ENCODE assay signal across 15 cellular contexts in the genomic region with DNA sequence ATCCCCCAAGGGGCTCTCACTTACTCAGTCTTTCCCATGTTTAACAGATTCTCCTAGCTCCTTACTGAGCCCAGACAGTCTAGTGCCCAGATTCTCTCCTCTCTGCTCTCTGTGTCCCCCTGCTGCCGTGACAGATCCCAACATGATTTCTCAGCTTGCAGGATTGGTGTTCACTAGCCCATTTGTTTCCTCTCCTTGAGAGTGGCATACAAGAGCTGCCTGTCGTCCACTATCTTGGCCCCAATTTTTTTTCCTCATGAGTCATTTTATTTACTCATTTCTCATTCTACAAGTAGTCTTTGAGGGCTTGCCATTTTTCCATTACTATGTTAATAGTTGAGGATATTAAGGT.
DNase-seq lines count a peak whose midpoint lies in the region; ATAC-seq, FAIRE-seq and TF ChIP-seq lines count a peak whose summit lies in the region.
"Had no signal": no experiment of that assay in that cellular context is flagged by ENCODE, and none has a peak within 500 bp of the region (broad histone marks: within the 10 kb centered on the region; RNA-seq: fewer than 3 reads in every experiment).

No MANE protein-coding gene starts in this region.

- no peak overlapping the region for H3K9ac ChIP-seq in K562 (ENCODE audit: insufficient read depth in 1 of 2, low read depth in 2 of 2, low read length in 2 of 2)
- H3K9ac ChIP-seq: BLaER1 treated with 17β-estradiol and CSF1 and Interleukin-3, amounts not matched to agents 10 nM and 100 nM had no signal

- CTCF ChIA-PET in AG04449 (lab: Yijun Ruan, JAX) = interaction anchor here (0.8 to 2.1 kb wide), 9 partner anchors 9 to 204 kb away, joined by 3 to 11 read pairs (median 4); no protein-coding TSS in a partner anchor
- CTCF ChIA-PET in K562 (lab: Yijun Ruan, JAX; ENCODE audit: low intra/inter-chr PET ratio) = no interaction called here

- H3K4me3 ChIP-seq in AG04449 (ENCODE audit: low read depth, low read length) (no peak overlapping the region), K562 (no peak overlapping the region)
- H3K4me3 ChIP-seq: BLaER1 treated with 17β-estradiol and CSF1 and Interleukin-3, amounts not matched to agents 10 nM and 100 nM; MG63; mucosa of descending colon had no signal

- no peaks in the 10 kb centered on the region for H3K27me3 Mint-ChIP-seq in HFFc6 (ENCODE audit: insufficient read depth)

- ATAC-seq in K562 = 0 out of 3 replicates have a peak, but pooled peaks have one; percentile 40
- ATAC-seq: mucosa of descending colon; stimulated activated naive B cell treated with anti-CD40 and anti-IgM and Interleukin-4, amounts not matched to agents 10 μg/mL and 1 μg/mL and 100 μg/mL, for 72 hours had no signal

- intact Hi-C loops in K562 (cut with micrococcal nuclease) = no loop called here

- no peak overlapping the region for H3K27ac ChIP-seq in K562 (ENCODE audit: extremely low read depth, low read depth, low read length)
- H3K27ac ChIP-seq: BLaER1 treated with 17β-estradiol and CSF1 and Interleukin-3, amounts not matched to agents 10 nM and 100 nM had no signal

- H3K4me1 ChIP-seq in K562 (replicated peaks in 1 of 2; ENCODE audit: control insufficient read depth in 2 of 2, insufficient read depth in 2 of 2, low read length in 2 of 2) = no peaks in the 10 kb centered on the region; a peak in 1 of 5 replicates

- H3K36me3 ChIP-seq in K562 (ENCODE audit: control insufficient read depth, insufficient read depth, low read length) = no peaks in the 10 kb centered on the region
- H3K36me3 ChIP-seq: BLaER1 treated with 17β-estradiol and CSF1 and Interleukin-3, amounts not matched to agents 10 nM and 100 nM; MG63 had no signal

- H3K4me1 Mint-ChIP-seq in HFFc6 (ENCODE audit: low read depth) = peaks cover 33% of the 10 kb centered on the region
- H3K4me1 Mint-ChIP-seq: stimulated activated naive B cell treated with anti-CD40 and anti-IgM and Interleukin-4, amounts not matched to agents 10 μg/mL and 1 μg/mL and 100 μg/mL, for 72 hours had no signal

- no peak overlapping the region for H3K4me2 ChIP-seq in K562 (ENCODE audit: insufficient read depth, low read length)

- peaks cover 68% of the 10 kb centered on the region for H3K9me3 Mint-ChIP-seq in HFFc6

- H3K36me3 Mint-ChIP-seq in HFFc6 (ENCODE audit: low read depth) = peaks cover 81% of the 10 kb centered on the region

- in situ Hi-C loops in K562 (cut with MboI) = no loop called here

- TF ChIP-seq EP300 in K562 (IDR thresholded peaks at IDR 0.05; ENCODE audit: low read length) = no peak

- TF ChIP-seq CTCF in AG04449 (IDR thresholded peaks at IDR 0.05; ENCODE audit: insufficient read depth, low read length, missing control alignments) = peak; percentile 44
- TF ChIP-seq CTCF in HFFc6 (IDR thresholded peaks at IDR 0.05) = peak; percentile 60
- 0 out of 6 replicates have a peak, but pooled peaks of 1 of the 3 experiments have one; percentile 15 for TF ChIP-seq CTCF in K562 (IDR thresholded peaks at IDR 0.05 in 2 of 3, conservative IDR thresholded peaks at IDR 0.05 in 1 of 3; ENCODE audit: insufficient read depth in 2 of 3, low read depth in 1 of 3, low read length in 3 of 3)

- no peak for DNase-seq in AG04449 (ENCODE audit: low read depth, low spot score)
- DNase-seq in HFFc6 = peak; percentile 72
- DNase-seq in K562 (ENCODE audit: extremely low read depth in 1 of 4, low spot score in 3 of 4) = no peak
- DNase-seq in glomerular visceral epithelial cell (ENCODE audit: extremely low spot score) = peak; percentile 30
- no peak for DNase-seq in KG1 (lab: John Stamatoyannopoulos, UW)
- no peak for DNase-seq in AG08396 (ENCODE audit: low spot score)
- no peak for DNase-seq in NCI-H82 (lab: John Stamatoyannopoulos, UW)
- DNase-seq in NCI-H526 (lab: John Stamatoyannopoulos, UW) = no peak
- DNase-seq: activated CD8-positive, alpha-beta memory T cell treated with anti-CD3 and anti-CD28 coated beads, Interleukin-2, amount 50 U/mL, for 4 hours; effector CD8-positive, alpha-beta T cell; MG63; mucosa of descending colon; stimulated activated CD4-positive, alpha-beta T cell treated with anti-CD3 and anti-CD28 coated beads, Interleukin-2, amount 100 ng/mL, for 48 hours; stimulated activated naive B cell treated with anti-CD40 and anti-IgM and Interleukin-4, amounts not matched to agents 10 μg/mL and 1 μg/mL and 100 μg/mL, for 72 hours had no signal

- BruUV-seq in K562 (replicated peaks; lab: Mats Ljungman, UMichigan) = no TSS peak

- FAIRE-seq in K562 (lab: Jason Lieb, UNC) = no peak

- H3K79me2 ChIP-seq in K562 (ENCODE audit: control insufficient read depth, insufficient read depth, low read length) = no peaks in the 10 kb centered on the region

- H3K27ac Mint-ChIP-seq in HFFc6 = no peak overlapping the region
- H3K27ac Mint-ChIP-seq: stimulated activated naive B cell treated with anti-CD40 and anti-IgM and Interleukin-4, amounts not matched to agents 10 μg/mL and 1 μg/mL and 100 μg/mL, for 72 hours had no signal

- TF ChIP-seq POLR2A in K562 (conservative IDR thresholded peaks at IDR 0.05) = no peak

- TF ChIP-seq RAD21 in K562 (CRISPR knock-in tag; conservative IDR thresholded peaks at IDR 0.05 in 1 of 2, IDR thresholded peaks at IDR 0.05 in 1 of 2) = no peak; a peak in 1 of 4 replicates

- WGBS in K562 (ENCODE audit: insufficient coverage, low coverage, missing lambda C conversion rate) = 10% methylated on average over 1 of the region's 2 CpGs

- H3K4me3 Mint-ChIP-seq in HFFc6 = no peak overlapping the region
- H3K4me3 Mint-ChIP-seq: stimulated activated naive B cell treated with anti-CD40 and anti-IgM and Interleukin-4, amounts not matched to agents 10 μg/mL and 1 μg/mL and 100 μg/mL, for 72 hours had no signal

- POLR2A ChIA-PET in AG04449 (lab: Yijun Ruan, JAX) = interaction anchor here (0.6 kb wide), 1 partner anchor 32 kb away, joined by 3 read pairs; no protein-coding TSS in a partner anchor
- POLR2A ChIA-PET in K562 (lab: Yijun Ruan, JAX) = no interaction called here

- no peaks in the 10 kb centered on the region for H3K27me3 ChIP-seq in K562 (ENCODE audit: control insufficient read depth in 2 of 2, insufficient read depth in 2 of 2, low read length in 2 of 2)
- H3K27me3 ChIP-seq: BLaER1 treated with 17β-estradiol and CSF1 and Interleukin-3, amounts not matched to agents 10 nM and 100 nM; MG63 had no signal

- H3K9me3 ChIP-seq in K562 (replicated peaks; ENCODE audit: control insufficient read depth, insufficient read depth, low read depth, low read length) = peaks cover 2% of the 10 kb centered on the region; the same call in 1 of the 2 replicates

- no peaks in the 10 kb centered on the region for H3K9me1 ChIP-seq in K562 (ENCODE audit: control insufficient read depth, insufficient read depth, low read length)

- no peaks in the 10 kb centered on the region for H4K20me1 ChIP-seq in K562 (replicated peaks; ENCODE audit: control insufficient read depth, insufficient read depth, low read length)
- H4K20me1 ChIP-seq: BLaER1 treated with 17β-estradiol and CSF1 and Interleukin-3, amounts not matched to agents 10 nM and 100 nM had no signal

- H2AFZ ChIP-seq in K562 (ENCODE audit: low read depth, low read length) = no peak overlapping the region

TF ChIP-seq in K562, 482 proteins besides CTCF, POLR2A, EP300 and RAD21 (continues in another document):
- TF ChIP-seq DLX4 (CRISPR knock-in tag; IDR thresholded peaks at IDR 0.05) (no peak), ZNF76 (CRISPR knock-in tag; IDR thresholded peaks at IDR 0.05; ENCODE audit: borderline replicate concordance) (no peak), KAT8 (IDR thresholded peaks at IDR 0.05; ENCODE audit: low read depth) (no peak), C11orf30 (IDR thresholded peaks at IDR 0.05; ENCODE audit: low read depth) (no peak), CREBBP (IDR thresholded peaks at IDR 0.05; ENCODE audit: low read depth, low read length) (no peak), MXI1 (IDR thresholded peaks at IDR 0.05; ENCODE audit: low read depth, low read length) (no peak)
- TF ChIP-seq, protein P1, sequence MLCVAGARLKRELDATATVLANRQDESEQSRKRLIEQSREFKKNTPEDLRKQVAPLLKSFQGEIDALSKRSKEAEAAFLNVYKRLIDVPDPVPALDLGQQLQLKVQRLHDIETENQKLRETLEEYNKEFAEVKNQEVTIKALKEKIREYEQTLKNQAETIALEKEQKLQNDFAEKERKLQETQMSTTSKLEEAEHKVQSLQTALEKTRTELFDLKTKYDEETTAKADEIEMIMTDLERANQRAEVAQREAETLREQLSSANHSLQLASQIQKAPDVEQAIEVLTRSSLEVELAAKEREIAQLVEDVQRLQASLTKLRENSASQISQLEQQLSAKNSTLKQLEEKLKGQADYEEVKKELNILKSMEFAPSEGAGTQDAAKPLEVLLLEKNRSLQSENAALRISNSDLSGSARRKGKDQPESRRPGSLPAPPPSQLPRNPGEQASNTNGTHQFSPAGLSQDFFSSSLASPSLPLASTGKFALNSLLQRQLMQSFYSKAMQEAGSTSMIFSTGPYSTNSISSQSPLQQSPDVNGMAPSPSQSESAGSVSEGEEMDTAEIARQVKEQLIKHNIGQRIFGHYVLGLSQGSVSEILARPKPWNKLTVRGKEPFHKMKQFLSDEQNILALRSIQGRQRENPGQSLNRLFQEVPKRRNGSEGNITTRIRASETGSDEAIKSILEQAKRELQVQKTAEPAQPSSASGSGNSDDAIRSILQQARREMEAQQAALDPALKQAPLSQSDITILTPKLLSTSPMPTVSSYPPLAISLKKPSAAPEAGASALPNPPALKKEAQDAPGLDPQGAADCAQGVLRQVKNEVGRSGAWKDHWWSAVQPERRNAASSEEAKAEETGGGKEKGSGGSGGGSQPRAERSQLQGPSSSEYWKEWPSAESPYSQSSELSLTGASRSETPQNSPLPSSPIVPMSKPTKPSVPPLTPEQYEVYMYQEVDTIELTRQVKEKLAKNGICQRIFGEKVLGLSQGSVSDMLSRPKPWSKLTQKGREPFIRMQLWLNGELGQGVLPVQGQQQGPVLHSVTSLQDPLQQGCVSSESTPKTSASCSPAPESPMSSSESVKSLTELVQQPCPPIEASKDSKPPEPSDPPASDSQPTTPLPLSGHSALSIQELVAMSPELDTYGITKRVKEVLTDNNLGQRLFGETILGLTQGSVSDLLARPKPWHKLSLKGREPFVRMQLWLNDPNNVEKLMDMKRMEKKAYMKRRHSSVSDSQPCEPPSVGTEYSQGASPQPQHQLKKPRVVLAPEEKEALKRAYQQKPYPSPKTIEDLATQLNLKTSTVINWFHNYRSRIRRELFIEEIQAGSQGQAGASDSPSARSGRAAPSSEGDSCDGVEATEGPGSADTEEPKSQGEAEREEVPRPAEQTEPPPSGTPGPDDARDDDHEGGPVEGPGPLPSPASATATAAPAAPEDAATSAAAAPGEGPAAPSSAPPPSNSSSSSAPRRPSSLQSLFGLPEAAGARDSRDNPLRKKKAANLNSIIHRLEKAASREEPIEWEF (CRISPR knock-in tag; IDR thresholded peaks at IDR 0.05) = no peak

Comparison
In these comparisons a context has a peak if more than half of its experiments do, and no peak if none do; other contexts are left out.
1. DNase-seq: peak in HFFc6 (single experiment) and glomerular visceral epithelial cell (single experiment); none in AG04449 (single experiment), K562 (0 of 4), KG1 (single experiment), AG08396 (single experiment), NCI-H82 (single experiment) and NCI-H526 (0 of 2).